1 cellular context compared by ENCODE assay signal in genomic region chr3:52176951-52177700, GRCh38.
TF ChIP-seq lines count a peak whose summit lies in the region.

No MANE protein-coding gene starts in this region.

TF ChIP-seq in HepG2, 621 proteins besides CTCF, POLR2A, EP300 and RAD21 (continued from another document and continues in another):
- TF ChIP-seq FOXP4 (CRISPR knock-in tag; IDR thresholded peaks at IDR 0.05) (no peak), PLSCR1 (CRISPR knock-in tag; IDR thresholded peaks at IDR 0.05; ENCODE audit: borderline replicate concordance) (no peak), FOXP1 (IDR thresholded peaks at IDR 0.05) (peak; percentile 9; the same call in 1 of the 2 replicates), FOXP1 (CRISPR knock-in tag; IDR thresholded peaks at IDR 0.05) (peak; percentile 64), KDM3A (CRISPR knock-in tag; IDR thresholded peaks at IDR 0.05; ENCODE audit: low read depth) (no peak), DRAP1 (CRISPR knock-in tag; IDR thresholded peaks at IDR 0.05) (0 out of 2 replicates have a peak, but pooled peaks have one; percentile 33), FIP1L1 (IDR thresholded peaks at IDR 0.05; ENCODE audit: borderline replicate concordance, insufficient read depth, low read depth, low read length) (no peak), FLYWCH1 (CRISPR knock-in tag; IDR thresholded peaks at IDR 0.05) (no peak), SSRP1 (CRISPR knock-in tag; IDR thresholded peaks at IDR 0.05) (no peak), GMEB1 (CRISPR knock-in tag; IDR thresholded peaks at IDR 0.05; ENCODE audit: borderline replicate concordance) (no peak; the same call in 1 of the 2 replicates), BHLHE40 (IDR thresholded peaks at IDR 0.05; ENCODE audit: low read length) (no peak), RARA (CRISPR knock-in tag; IDR thresholded peaks at IDR 0.05) (peak; percentile 94), POGZ (CRISPR knock-in tag; IDR thresholded peaks at IDR 0.05) (peak; percentile 49; the same call in 1 of the 2 replicates), HMGXB3 (CRISPR knock-in tag; IDR thresholded peaks at IDR 0.05; ENCODE audit: borderline replicate concordance) (no peak; the same call in 1 of the 2 replicates), MXD3 (CRISPR knock-in tag; IDR thresholded peaks at IDR 0.05) (no peak), GMEB2 (CRISPR knock-in tag; IDR thresholded peaks at IDR 0.05; ENCODE audit: low read depth) (no peak), ATF2 (CRISPR knock-in tag; IDR thresholded peaks at IDR 0.05) (peak; percentile 60; the same call in 1 of the 2 replicates), ZNF256 (CRISPR knock-in tag; conservative IDR thresholded peaks at IDR 0.05) (no peak), ZNF747 (CRISPR knock-in tag; IDR thresholded peaks at IDR 0.05; ENCODE audit: borderline replicate concordance) (peak; percentile 62; the same call in 1 of the 2 replicates), ATAD3A (CRISPR knock-in tag; IDR thresholded peaks at IDR 0.05) (no peak), CENPT (CRISPR knock-in tag; IDR thresholded peaks at IDR 0.05; ENCODE audit: low read depth) (no peak), CCDC6 (CRISPR knock-in tag; IDR thresholded peaks at IDR 0.05) (peak; percentile 63; the same call in 1 of the 2 replicates), EZH2 (conservative IDR thresholded peaks at IDR 0.05; ENCODE audit: low read depth, low read length) (no peak), ADNP (CRISPR knock-in tag; IDR thresholded peaks at IDR 0.05) (0 out of 2 replicates have a peak, but pooled peaks have one; percentile 21), ZKSCAN1 (IDR thresholded peaks at IDR 0.05; ENCODE audit: low read length) (no peak), TEAD3 (CRISPR knock-in tag; optimal IDR thresholded peaks at IDR 0.05; ENCODE audit: borderline replicate concordance) (peak; percentile 94), ZNF609 (CRISPR knock-in tag; IDR thresholded peaks at IDR 0.05; ENCODE audit: borderline replicate concordance) (peak; percentile 68), SOX5 (CRISPR knock-in tag; IDR thresholded peaks at IDR 0.05; ENCODE audit: borderline replicate concordance) (peak; percentile 7; the same call in 1 of the 2 replicates), KLF12 (CRISPR knock-in tag; IDR thresholded peaks at IDR 0.05; ENCODE audit: borderline replicate concordance) (no peak; the same call in 1 of the 2 replicates), ISX (CRISPR knock-in tag; conservative IDR thresholded peaks at IDR 0.05) (no peak), STAT5B (CRISPR knock-in tag; IDR thresholded peaks at IDR 0.05) (no peak), PITX1 (CRISPR knock-in tag; IDR thresholded peaks at IDR 0.05) (peak; percentile 42; the same call in 1 of the 2 replicates), PHF8 (CRISPR knock-in tag; IDR thresholded peaks at IDR 0.05) (peak; percentile 62), REPIN1 (CRISPR knock-in tag; IDR thresholded peaks at IDR 0.05; ENCODE audit: borderline replicate concordance, low read depth) (peak; percentile 47; the same call in 1 of the 2 replicates), CSRNP2 (CRISPR knock-in tag; conservative IDR thresholded peaks at IDR 0.05; ENCODE audit: low read depth) (no peak)
